ENCODE assay signal across 8 cellular contexts in genomic region chr12:13255792-13256704, GRCh38. TPM values are rescaled to one million over a fixed set of nuclear protein-coding genes. Genes with fewer than 3 reads are reported as not detected.
DNase-seq lines count a peak whose midpoint lies in the region; ATAC-seq and TF ChIP-seq lines count a peak whose summit lies in the region.

No MANE protein-coding gene starts in this region.

- H3K9me3 Mint-ChIP-seq in Caco-2 (ENCODE audit: unreplicated experiment): no peaks in the 10 kb centered on the region

- peak overlapping the region; percentile 37 for H3K4me3 ChIP-seq in Caco-2 (ENCODE audit: low read depth, low read length)
- peak overlapping the region; percentile 48 for H3K4me3 ChIP-seq in HUES6 (ENCODE audit: low read depth, low read length)
- H3K4me3 ChIP-seq in OCI-LY7 (ENCODE audit: low read depth, low read length, poor library complexity, severe bottlenecking): no peak overlapping the region
- peak overlapping the region; percentile 43 for H3K4me3 ChIP-seq in epithelial cell of esophagus (ENCODE audit: low read length)

- no peaks in the 10 kb centered on the region for H3K9me2 ChIP-seq in OCI-LY7 (ENCODE audit: insufficient read depth, low read length)

- H3K27me3 Mint-ChIP-seq in Caco-2 (ENCODE audit: insufficient read depth, unreplicated experiment): no peaks in the 10 kb centered on the region

- no TSS peak for BruUV-seq in Caco-2 (replicated peaks; lab: Mats Ljungman, UMichigan)
- no TSS peak for BruUV-seq in OCI-LY7 (replicated peaks; lab: Mats Ljungman, UMichigan)

- POLR2A ChIA-PET in Caco-2 (lab: Charles Lee) (interaction anchor here (0.8 kb wide), 1 partner anchor 298 kb away, joined by 5 read pairs; no protein-coding TSS in a partner anchor), OCI-LY7 (lab: Charles Lee) (interaction anchor here (0.5 to 0.9 kb wide), 6 partner anchors 10 to 1387 kb away, joined by 3 to 4 read pairs (median 3); no protein-coding TSS in a partner anchor)

- TF ChIP-seq CTCF in Caco-2 (IDR thresholded peaks at IDR 0.05; ENCODE audit: insufficient read depth in 1 of 2, low read depth in 1 of 2, low read length in 1 of 2, severe bottlenecking in 1 of 2, unreplicated experiment in 1 of 2): peak; percentile 98 to 100
- TF ChIP-seq CTCF in OCI-LY7 (conservative IDR thresholded peaks at IDR 0.05; ENCODE audit: low read length): peak; percentile 93
- TF ChIP-seq CTCF in epithelial cell of esophagus (IDR thresholded peaks at IDR 0.05; ENCODE audit: insufficient read depth, low read depth, low read length, missing control alignments): peak; percentile 99

- H3K36me3 Mint-ChIP-seq in Caco-2 (ENCODE audit: insufficient read depth, unreplicated experiment): peaks cover 7% of the 10 kb centered on the region

- peaks cover 24% of the 10 kb centered on the region for H3K4me1 Mint-ChIP-seq in Caco-2 (ENCODE audit: low read depth, unreplicated experiment)

- peak; percentile 96 to 99 for DNase-seq in Caco-2
- DNase-seq in OCI-LY7 (ENCODE audit: low spot score): peak; percentile 68
- DNase-seq in activated T-cell treated with anti-CD3 and anti-CD28 coated beads for 4 hours: peak; percentile 69
- DNase-seq in epithelial cell of esophagus (ENCODE audit: low read depth): peak; percentile 94
- peak; percentile 91 for DNase-seq in middle frontal gyrus (ENCODE audit: extremely low spot score, low spot score)
- DNase-seq in stimulated activated CD8-positive, alpha-beta memory T cell treated with anti-CD3 and anti-CD28 coated beads, Interleukin-2, amount 100 ng/mL, for 48 hours (ENCODE audit: low read depth in 2 of 2): peak; percentile 67 to 81

- H3K27me3 ChIP-seq in Caco-2 (replicated peaks; ENCODE audit: control insufficient read depth, insufficient read depth, low read length) (no peaks in the 10 kb centered on the region), HUES6 (ENCODE audit: control insufficient read depth, insufficient read depth, low read length) (no peaks in the 10 kb centered on the region)

- CTCF ChIA-PET in Caco-2 (lab: Charles Lee) (interaction anchor here (0.6 to 2.6 kb wide), 58 partner anchors 10 to 911 kb away, joined by 3 to 29 read pairs (median 4); partner anchors contain the start of genes FAM234B and GRIN2B), OCI-LY7 (lab: Charles Lee; ENCODE audit: unreplicated experiment) (interaction anchor here (0.7 kb wide), 1 partner anchor 352 kb away, joined by 3 read pairs; no protein-coding TSS in a partner anchor)

- H3K4me3 Mint-ChIP-seq in Caco-2 (ENCODE audit: unreplicated experiment): peak overlapping the region; percentile 88

- H3K4me2 ChIP-seq in OCI-LY7 (ENCODE audit: low read length): peak overlapping the region; percentile 23; the same call in 1 of the 2 replicates

- H3K27ac ChIP-seq in HUES6 (ENCODE audit: low read depth, low read length): peak overlapping the region; percentile 8; the same call in 1 of the 2 replicates
- H3K27ac ChIP-seq in OCI-LY7 (ENCODE audit: low read depth, low read length, poor library complexity, severe bottlenecking): no peak overlapping the region

- intact Hi-C loops in Caco-2 (cut with micrococcal nuclease; ENCODE audit: unreplicated experiment): loop anchor here (1.0 to 10.0 kb wide), 7 partner anchors 107 to 911 kb away; partner anchors contain the start of gene GRIN2B
- intact Hi-C loops in OCI-LY7 (cut with micrococcal nuclease; ENCODE audit: unreplicated experiment): loop anchor here (5.0 kb wide), 1 partner anchor 911 kb away; no protein-coding TSS in a partner anchor

- ATAC-seq in GM21390 (IDR thresholded peaks at IDR 0.05; ENCODE audit: unreplicated experiment): peak; percentile 99

- H3K79me2 ChIP-seq in OCI-LY7 (ENCODE audit: insufficient read depth, low read depth, low read length): no peaks in the 10 kb centered on the region

- H2AFZ ChIP-seq in OCI-LY7 (ENCODE audit: low read length): peak overlapping the region; percentile 15; the same call in 1 of the 2 replicates

- peak overlapping the region; percentile 90 for H3K27ac Mint-ChIP-seq in Caco-2 (ENCODE audit: unreplicated experiment)

- H4K20me1 ChIP-seq in OCI-LY7 (ENCODE audit: insufficient read depth, low read length): no peaks in the 10 kb centered on the region

- H3K9me3 ChIP-seq in Caco-2 (no peaks in the 10 kb centered on the region), HUES6 (ENCODE audit: control insufficient read depth, insufficient read depth, low read depth, low read length) (no peaks in the 10 kb centered on the region), OCI-LY7 (ENCODE audit: low read length) (no peaks in the 10 kb centered on the region)

- H3K36me3 ChIP-seq in Caco-2 (ENCODE audit: control insufficient read depth, insufficient read depth, low read length) (no peaks in the 10 kb centered on the region), HUES6 (ENCODE audit: control insufficient read depth, insufficient read depth, low read length) (no peaks in the 10 kb centered on the region), OCI-LY7 (ENCODE audit: insufficient read depth, low read length) (no peaks in the 10 kb centered on the region)

- peaks cover 23% of the 10 kb centered on the region for H3K4me1 ChIP-seq in Caco-2
- peaks cover 41% of the 10 kb centered on the region for H3K4me1 ChIP-seq in HUES6 (ENCODE audit: control insufficient read depth, insufficient read depth, low read length)
- no peaks in the 10 kb centered on the region for H3K4me1 ChIP-seq in OCI-LY7 (ENCODE audit: insufficient read depth, low read length, poor library complexity, severe bottlenecking)

- peak overlapping the region; percentile 70 for H3K9ac ChIP-seq in HUES6 (ENCODE audit: low read length)

RNA-seq across cellular contexts. Expression of gene EMP1, which starts 59.5 kb away (rescaled TPM):
- 6.6 and 10.2 TPM in 2 replicates for total RNA-seq in Caco-2 (2022)
- total RNA-seq in OCI-LY7 (2014; rRNA removed; shearing (Covaris generic)): 0.03 TPM in 1 of 2 replicates, not detected in the other
- 0.40 TPM in 1 of 2 replicates, not detected in the other for total RNA-seq in OCI-LY7 (2022)
